ENCODE assay signal across 9 cellular contexts in the genomic region with DNA sequence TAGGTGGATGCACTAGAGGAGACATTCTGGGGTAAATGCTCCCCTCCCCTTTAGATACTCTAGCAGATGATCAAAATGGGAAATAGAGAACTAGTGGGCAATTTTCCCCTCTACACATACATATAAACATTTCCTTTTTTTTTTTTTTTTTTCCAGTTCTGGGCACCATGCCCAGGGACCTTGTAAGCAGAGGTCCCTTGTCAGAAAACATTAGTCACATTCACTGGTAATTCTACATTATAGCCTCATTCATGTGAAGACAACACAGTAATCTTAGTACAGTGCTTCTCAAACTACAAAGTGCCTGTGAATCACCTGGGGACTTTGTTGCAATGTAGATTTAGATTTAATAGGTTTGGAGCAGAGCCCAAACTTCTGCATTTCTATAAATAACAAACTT.
DNase-seq lines count a peak whose midpoint lies in the region; ATAC-seq and TF ChIP-seq lines count a peak whose summit lies in the region.
"Had no signal": no experiment of that assay in that cellular context is flagged by ENCODE, and none has a peak within 500 bp of the region (broad histone marks: within the 10 kb centered on the region; RNA-seq: fewer than 3 reads in every experiment).

No MANE protein-coding gene starts in this region.

- no peaks in the 10 kb centered on the region for H3K27me3 Mint-ChIP-seq in WTC11 (ENCODE audit: low read depth)
- H3K27me3 Mint-ChIP-seq: naive thymus-derived CD8-positive, alpha-beta T cell had no signal

- no peaks in the 10 kb centered on the region for H3K9me3 ChIP-seq in A673 (ENCODE audit: low read depth, low read length, poor library complexity, severe bottlenecking)

- H3K4me1 ChIP-seq in A673 (ENCODE audit: insufficient read depth, low read length, poor library complexity, severe bottlenecking) = peaks cover 31% of the 10 kb centered on the region

- intact Hi-C loops in A673 (cut with micrococcal nuclease; ENCODE audit: unreplicated experiment) = no loop called here

- H3K27ac Mint-ChIP-seq in WTC11 = no peak overlapping the region

- H3K36me3 Mint-ChIP-seq in WTC11 = peaks cover 40% of the 10 kb centered on the region

- H3K27me3 ChIP-seq in A673 (replicated peaks; ENCODE audit: insufficient read depth, low read depth, low read length, poor library complexity) = no peaks in the 10 kb centered on the region

- peaks cover 11% of the 10 kb centered on the region for H3K36me3 ChIP-seq in A673 (ENCODE audit: insufficient read depth, low read length, poor library complexity, severe bottlenecking)

- ATAC-seq in HG03025 (IDR thresholded peaks at IDR 0.05; ENCODE audit: low FRiP score, unreplicated experiment) (no peak), WTC11 (no peak), HG02973 (IDR thresholded peaks at IDR 0.05; ENCODE audit: unreplicated experiment) (no peak), HG02642 (IDR thresholded peaks at IDR 0.05; ENCODE audit: poor library complexity, unreplicated experiment) (no peak)
- ATAC-seq: naive thymus-derived CD8-positive, alpha-beta T cell had no signal

- no peak overlapping the region for H3K4me3 ChIP-seq in A673 (ENCODE audit: low read depth, low read length, poor library complexity, severe bottlenecking)

- DNase-seq in A673 (ENCODE audit: low spot score) (peak; percentile 54), H4 (ENCODE audit: low spot score) (peak; percentile 57), T1000 (lab: John Stamatoyannopoulos, UW) (peak; percentile 20), glomerular visceral epithelial cell (ENCODE audit: extremely low spot score) (peak; percentile 56), WTC11 (ENCODE audit: low spot score) (no peak)
- DNase-seq: naive thymus-derived CD8-positive, alpha-beta T cell had no signal

- CTCF ChIA-PET in A673 (lab: Charles Lee) (no interaction called here), WTC11 (lab: Charles Lee) (no interaction called here)

- H3K9me3 Mint-ChIP-seq in WTC11 = no peaks in the 10 kb centered on the region
- H3K9me3 Mint-ChIP-seq: naive thymus-derived CD8-positive, alpha-beta T cell had no signal

- no peak overlapping the region for H3K27ac ChIP-seq in A673 (ENCODE audit: low read depth, low read length, poor library complexity, severe bottlenecking)

- no TSS peak for BruUV-seq in A673 (replicated peaks; lab: Mats Ljungman, UMichigan)

- POLR2A ChIA-PET in A673 (lab: Charles Lee; ENCODE audit: low non-redundant PET) (no interaction called here), WTC11 (lab: Charles Lee) (no interaction called here)

- no peak overlapping the region for H3K4me3 Mint-ChIP-seq in WTC11
- H3K4me3 Mint-ChIP-seq: naive thymus-derived CD8-positive, alpha-beta T cell had no signal

- TF ChIP-seq CTCF in A673 (conservative IDR thresholded peaks at IDR 0.05; ENCODE audit: low read depth, low read length) (no peak), WTC11 (IDR thresholded peaks at IDR 0.05) (no peak)

- H3K4me1 Mint-ChIP-seq in WTC11 = no peaks in the 10 kb centered on the region

TF ChIP-seq in WTC11, 78 proteins besides CTCF, POLR2A, EP300 and RAD21 (continues in another document):
- no peak for TF ChIP-seq SOX15 (CRISPR knock-in tag; IDR thresholded peaks at IDR 0.05)
- TF ChIP-seq ZBTB21 (CRISPR knock-in tag; IDR thresholded peaks at IDR 0.05; ENCODE audit: borderline replicate concordance) = no peak
- TF ChIP-seq, protein P1, sequence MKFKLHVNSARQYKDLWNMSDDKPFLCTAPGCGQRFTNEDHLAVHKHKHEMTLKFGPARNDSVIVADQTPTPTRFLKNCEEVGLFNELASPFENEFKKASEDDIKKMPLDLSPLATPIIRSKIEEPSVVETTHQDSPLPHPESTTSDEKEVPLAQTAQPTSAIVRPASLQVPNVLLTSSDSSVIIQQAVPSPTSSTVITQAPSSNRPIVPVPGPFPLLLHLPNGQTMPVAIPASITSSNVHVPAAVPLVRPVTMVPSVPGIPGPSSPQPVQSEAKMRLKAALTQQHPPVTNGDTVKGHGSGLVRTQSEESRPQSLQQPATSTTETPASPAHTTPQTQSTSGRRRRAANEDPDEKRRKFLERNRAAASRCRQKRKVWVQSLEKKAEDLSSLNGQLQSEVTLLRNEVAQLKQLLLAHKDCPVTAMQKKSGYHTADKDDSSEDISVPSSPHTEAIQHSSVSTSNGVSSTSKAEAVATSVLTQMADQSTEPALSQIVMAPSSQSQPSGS (CRISPR knock-in tag; IDR thresholded peaks at IDR 0.05; ENCODE audit: borderline replicate concordance, low read depth) = no peak
- TF ChIP-seq ZNF423 (CRISPR knock-in tag; IDR thresholded peaks at IDR 0.05) = no peak
- no peak for TF ChIP-seq KAT7 (CRISPR knock-in tag; IDR thresholded peaks at IDR 0.05; ENCODE audit: borderline replicate concordance)
- TF ChIP-seq, protein P2, sequence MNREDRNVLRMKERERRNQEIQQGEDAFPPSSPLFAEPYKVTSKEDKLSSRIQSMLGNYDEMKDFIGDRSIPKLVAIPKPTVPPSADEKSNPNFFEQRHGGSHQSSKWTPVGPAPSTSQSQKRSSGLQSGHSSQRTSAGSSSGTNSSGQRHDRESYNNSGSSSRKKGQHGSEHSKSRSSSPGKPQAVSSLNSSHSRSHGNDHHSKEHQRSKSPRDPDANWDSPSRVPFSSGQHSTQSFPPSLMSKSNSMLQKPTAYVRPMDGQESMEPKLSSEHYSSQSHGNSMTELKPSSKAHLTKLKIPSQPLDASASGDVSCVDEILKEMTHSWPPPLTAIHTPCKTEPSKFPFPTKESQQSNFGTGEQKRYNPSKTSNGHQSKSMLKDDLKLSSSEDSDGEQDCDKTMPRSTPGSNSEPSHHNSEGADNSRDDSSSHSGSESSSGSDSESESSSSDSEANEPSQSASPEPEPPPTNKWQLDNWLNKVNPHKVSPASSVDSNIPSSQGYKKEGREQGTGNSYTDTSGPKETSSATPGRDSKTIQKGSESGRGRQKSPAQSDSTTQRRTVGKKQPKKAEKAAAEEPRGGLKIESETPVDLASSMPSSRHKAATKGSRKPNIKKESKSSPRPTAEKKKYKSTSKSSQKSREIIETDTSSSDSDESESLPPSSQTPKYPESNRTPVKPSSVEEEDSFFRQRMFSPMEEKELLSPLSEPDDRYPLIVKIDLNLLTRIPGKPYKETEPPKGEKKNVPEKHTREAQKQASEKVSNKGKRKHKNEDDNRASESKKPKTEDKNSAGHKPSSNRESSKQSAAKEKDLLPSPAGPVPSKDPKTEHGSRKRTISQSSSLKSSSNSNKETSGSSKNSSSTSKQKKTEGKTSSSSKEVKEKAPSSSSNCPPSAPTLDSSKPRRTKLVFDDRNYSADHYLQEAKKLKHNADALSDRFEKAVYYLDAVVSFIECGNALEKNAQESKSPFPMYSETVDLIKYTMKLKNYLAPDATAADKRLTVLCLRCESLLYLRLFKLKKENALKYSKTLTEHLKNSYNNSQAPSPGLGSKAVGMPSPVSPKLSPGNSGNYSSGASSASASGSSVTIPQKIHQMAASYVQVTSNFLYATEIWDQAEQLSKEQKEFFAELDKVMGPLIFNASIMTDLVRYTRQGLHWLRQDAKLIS (CRISPR knock-in tag; IDR thresholded peaks at IDR 0.05; ENCODE audit: borderline replicate concordance) = no peak
- TF ChIP-seq IRF2 (CRISPR knock-in tag; IDR thresholded peaks at IDR 0.05; ENCODE audit: borderline replicate concordance, low read depth) = no peak
- TF ChIP-seq, protein P3, sequence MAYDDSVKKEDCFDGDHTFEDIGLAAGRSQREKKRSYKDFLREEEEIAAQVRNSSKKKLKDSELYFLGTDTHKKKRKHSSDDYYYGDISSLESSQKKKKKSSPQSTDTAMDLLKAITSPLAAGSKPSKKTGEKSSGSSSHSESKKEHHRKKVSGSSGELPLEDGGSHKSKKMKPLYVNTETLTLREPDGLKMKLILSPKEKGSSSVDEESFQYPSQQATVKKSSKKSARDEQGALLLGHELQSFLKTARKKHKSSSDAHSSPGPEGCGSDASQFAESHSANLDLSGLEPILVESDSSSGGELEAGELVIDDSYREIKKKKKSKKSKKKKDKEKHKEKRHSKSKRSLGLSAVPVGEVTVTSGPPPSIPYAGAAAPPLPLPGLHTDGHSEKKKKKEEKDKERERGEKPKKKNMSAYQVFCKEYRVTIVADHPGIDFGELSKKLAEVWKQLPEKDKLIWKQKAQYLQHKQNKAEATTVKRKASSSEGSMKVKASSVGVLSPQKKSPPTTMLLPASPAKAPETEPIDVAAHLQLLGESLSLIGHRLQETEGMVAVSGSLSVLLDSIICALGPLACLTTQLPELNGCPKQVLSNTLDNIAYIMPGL (CRISPR knock-in tag; IDR thresholded peaks at IDR 0.05) = no peak
- no peak for TF ChIP-seq GABPB1 (CRISPR knock-in tag; IDR thresholded peaks at IDR 0.05)
- TF ChIP-seq, protein P4, sequence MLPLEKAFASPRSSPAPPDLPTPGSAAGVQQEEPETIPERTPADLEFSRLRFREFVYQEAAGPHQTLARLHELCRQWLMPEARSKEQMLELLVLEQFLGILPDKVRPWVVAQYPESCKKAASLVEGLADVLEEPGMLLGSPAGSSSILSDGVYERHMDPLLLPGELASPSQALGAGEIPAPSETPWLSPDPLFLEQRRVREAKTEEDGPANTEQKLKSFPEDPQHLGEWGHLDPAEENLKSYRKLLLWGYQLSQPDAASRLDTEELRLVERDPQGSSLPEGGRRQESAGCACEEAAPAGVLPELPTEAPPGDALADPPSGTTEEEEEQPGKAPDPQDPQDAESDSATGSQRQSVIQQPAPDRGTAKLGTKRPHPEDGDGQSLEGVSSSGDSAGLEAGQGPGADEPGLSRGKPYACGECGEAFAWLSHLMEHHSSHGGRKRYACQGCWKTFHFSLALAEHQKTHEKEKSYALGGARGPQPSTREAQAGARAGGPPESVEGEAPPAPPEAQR (CRISPR knock-in tag; IDR thresholded peaks at IDR 0.05) = no peak
- TF ChIP-seq, protein P5, sequence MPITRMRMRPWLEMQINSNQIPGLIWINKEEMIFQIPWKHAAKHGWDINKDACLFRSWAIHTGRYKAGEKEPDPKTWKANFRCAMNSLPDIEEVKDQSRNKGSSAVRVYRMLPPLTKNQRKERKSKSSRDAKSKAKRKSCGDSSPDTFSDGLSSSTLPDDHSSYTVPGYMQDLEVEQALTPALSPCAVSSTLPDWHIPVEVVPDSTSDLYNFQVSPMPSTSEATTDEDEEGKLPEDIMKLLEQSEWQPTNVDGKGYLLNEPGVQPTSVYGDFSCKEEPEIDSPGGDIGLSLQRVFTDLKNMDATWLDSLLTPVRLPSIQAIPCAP (CRISPR knock-in tag; IDR thresholded peaks at IDR 0.05) = no peak
- TF ChIP-seq TEAD1 (CRISPR knock-in tag; IDR thresholded peaks at IDR 0.05) = no peak
- TF ChIP-seq NR1H2 (CRISPR knock-in tag; IDR thresholded peaks at IDR 0.05) = no peak
- no peak for TF ChIP-seq TP53 (CRISPR knock-in tag; IDR thresholded peaks at IDR 0.05)
- no peak for TF ChIP-seq NFATC4 (CRISPR knock-in tag; IDR thresholded peaks at IDR 0.05)
